Comparison of ENCODE assay signal across 34 cellular contexts in genomic region chr22:20909543-20910303, GRCh38. TPM values are rescaled to one million over a fixed set of nuclear protein-coding genes. Genes with fewer than 3 reads are reported as not detected.
"Had no signal": no experiment of that assay in that cellular context is flagged by ENCODE, and none has a peak within 500 bp of the region (broad histone marks: within the 10 kb centered on the region; RNA-seq: fewer than 3 reads in every experiment).

No MANE protein-coding gene starts in this region.

- DNase-seq: activated CD4-positive, alpha-beta T cell treated with anti-CD3 and anti-CD28 coated beads, Interleukin-2, amount 50 U/mL, for 1 hour; activated CD4-positive, CD25-positive, alpha-beta regulatory T cell treated with anti-CD3 and anti-CD28 coated beads, Interleukin-2, amount 50 U/mL, for 72 hours; activated CD8-positive, alpha-beta memory T cell treated with anti-CD3 and anti-CD28 coated beads, Interleukin-2, amount 50 U/mL, for 4 hours; activated effector memory CD4-positive, alpha-beta T cell treated with anti-CD3 and anti-CD28 coated beads, Interleukin-2, amount 50 U/mL, for 16 hours; activated naive CD4-positive, alpha-beta T cell treated with anti-CD3 and anti-CD28 coated beads for 36 hours; activated T-cell treated with anti-CD3 and anti-CD28 coated beads, Interleukin-2, amount 50 U/mL, for 1 hour; dermis blood vessel endothelial cell; effector CD8-positive, alpha-beta T cell; esophagus squamous epithelium; left lung; pancreas; psoas muscle; stimulated activated CD4-positive, alpha-beta T cell treated with anti-CD3 and anti-CD28 coated beads, Interleukin-1b, Interleukin-23, amount 100 ng/mL, for 48 hours; stimulated activated CD4-positive, alpha-beta T cell treated with anti-CD3 and anti-CD28 coated beads, Interleukin-4, amount 100 ng/mL, for 4 hours; stimulated activated CD8-positive, alpha-beta memory T cell treated with anti-CD3 and anti-CD28 coated beads, Interleukin-4, amount 100 ng/mL, for 48 hours; stimulated activated naive B cell treated with anti-CD40 and anti-IgM and Interleukin-4, amounts not matched to agents 10 μg/mL and 1 μg/mL and 100 μg/mL, for 72 hours; stomach; SW 1271; T-helper 9 cell; thyroid gland; upper lobe of left lung; WERI-Rb-1 had no signal

- H3K27ac Mint-ChIP-seq: activated naive CD4-positive, alpha-beta T cell treated with anti-CD3 and anti-CD28 coated beads for 36 hours; activated T-helper 1 cell treated with anti-CD3 and anti-CD28 coated beads, Interleukin-12 subunit alpha, Interleukin-12 subunit beta, Interleukin-2, Interleukin-4 antibody, amounts not matched to agents 30 ng/mL and 10 ng/mL and 1 ng/mL, durations not matched to agents 14 hours and 24 hours and 36 hours; stimulated activated naive B cell treated with anti-CD40 and anti-IgM and Interleukin-4, amounts not matched to agents 10 μg/mL and 1 μg/mL and 100 μg/mL, for 72 hours; T-helper 1 cell treated with Interleukin-12 subunit alpha and Interleukin-12 subunit beta and Interleukin-4 antibody, amounts not matched to agents 30 μg/mL and 1 μg/mL, for 36 hours had no signal

- H3K4me1 ChIP-seq: breast epithelium, pancreas, stomach, thyroid gland had no signal

- H3K27ac ChIP-seq: breast epithelium, epithelial cell of prostate, esophagus squamous epithelium, left lung, pancreas, psoas muscle, stomach, thyroid gland, upper lobe of left lung, vagina, WERI-Rb-1 had no signal

- H3K27me3 ChIP-seq: breast epithelium, esophagus squamous epithelium, left lung, pancreas, stomach, thyroid gland, upper lobe of left lung, vagina had no signal

- H3K9me3 ChIP-seq: breast epithelium, esophagus squamous epithelium, left lung, pancreas, psoas muscle, stomach, thyroid gland, upper lobe of left lung, vagina had no signal

- H3K4me1 Mint-ChIP-seq: central memory CD8-positive, alpha-beta T cell had no signal

- ATAC-seq: left lung; pancreas; psoas muscle; stimulated activated naive B cell treated with anti-CD40 and anti-IgM and Interleukin-4, amounts not matched to agents 10 μg/mL and 1 μg/mL and 100 μg/mL, for 72 hours had no signal

- H3K36me3 Mint-ChIP-seq: stimulated activated naive B cell treated with anti-CD40 and anti-IgM and Interleukin-4, amounts not matched to agents 10 μg/mL and 1 μg/mL and 100 μg/mL, for 72 hours had no signal

- H3K9me3 Mint-ChIP-seq: activated naive CD4-positive, alpha-beta T cell treated with anti-CD3 and anti-CD28 coated beads for 36 hours; activated T-helper 1 cell treated with anti-CD3 and anti-CD28 coated beads, Interleukin-12 subunit alpha, Interleukin-12 subunit beta, Interleukin-2, Interleukin-4 antibody, amounts not matched to agents 30 ng/mL and 10 ng/mL and 1 ng/mL, durations not matched to agents 14 hours and 24 hours and 36 hours; central memory CD8-positive, alpha-beta T cell; stimulated activated naive B cell treated with anti-CD40 and anti-IgM and Interleukin-4, amounts not matched to agents 10 μg/mL and 1 μg/mL and 100 μg/mL, for 72 hours; T-helper 1 cell treated with Interleukin-12 subunit alpha and Interleukin-12 subunit beta and Interleukin-4 antibody, amounts not matched to agents 30 μg/mL and 1 μg/mL, for 36 hours had no signal

- H3K27me3 Mint-ChIP-seq: central memory CD8-positive, alpha-beta T cell; stimulated activated naive B cell treated with anti-CD40 and anti-IgM and Interleukin-4, amounts not matched to agents 10 μg/mL and 1 μg/mL and 100 μg/mL, for 72 hours had no signal

- H3K4me3 Mint-ChIP-seq: activated naive CD4-positive, alpha-beta T cell treated with anti-CD3 and anti-CD28 coated beads for 36 hours; activated T-helper 1 cell treated with anti-CD3 and anti-CD28 coated beads, Interleukin-12 subunit alpha, Interleukin-12 subunit beta, Interleukin-2, Interleukin-4 antibody, amounts not matched to agents 30 ng/mL and 10 ng/mL and 1 ng/mL, durations not matched to agents 14 hours and 24 hours and 36 hours; central memory CD8-positive, alpha-beta T cell; stimulated activated naive B cell treated with anti-CD40 and anti-IgM and Interleukin-4, amounts not matched to agents 10 μg/mL and 1 μg/mL and 100 μg/mL, for 72 hours; T-helper 1 cell treated with Interleukin-12 subunit alpha and Interleukin-12 subunit beta and Interleukin-4 antibody, amounts not matched to agents 30 μg/mL and 1 μg/mL, for 36 hours had no signal

- H3K4me3 ChIP-seq: breast epithelium, esophagus squamous epithelium, left lung, lung, pancreas, psoas muscle, smooth muscle cell, stomach, thyroid gland, upper lobe of left lung, vagina had no signal

- FAIRE-seq: endometrium, frontal cortex, islet of Langerhans, pancreas, TTC549 had no signal

- H3K36me3 ChIP-seq: breast epithelium, esophagus squamous epithelium, left lung, pancreas, stomach, thyroid gland, upper lobe of left lung, vagina, WERI-Rb-1 had no signal

- H3K4me2 ChIP-seq: smooth muscle cell had no signal

RNA-seq across cellular contexts. Expression of gene AIFM3, which starts 57.3 kb away (rescaled TPM):
- total RNA-seq: vagina had no signal
- polyA plus RNA-seq: smooth muscle cell had no signal
